1 cellular context compared by ENCODE assay signal in genomic region chr7:43756368-43757072, GRCh38.
A peak's percentile ranks its signal among the peaks of the same experiment; 100 is the strongest.
TF ChIP-seq lines count a peak whose summit lies in the region.

No MANE protein-coding gene starts in this region.

TF ChIP-seq in GM12878, 131 proteins besides CTCF, POLR2A, EP300 and RAD21 (continued from another document):
- no peak for TF ChIP-seq KAT2A (conservative IDR thresholded peaks at IDR 0.05; ENCODE audit: control insufficient read depth, low read depth, low read length)
- no peak for TF ChIP-seq ZNF217 (IDR thresholded peaks at IDR 0.05)
- TF ChIP-seq YY1 (IDR thresholded peaks at IDR 0.05; ENCODE audit: low read depth, low read length) = no peak
- peak; percentile 69 to 83 for TF ChIP-seq IKZF2 (IDR thresholded peaks at IDR 0.05)
- no peak for TF ChIP-seq MLLT1 (IDR thresholded peaks at IDR 0.05)
- TF ChIP-seq SRF (IDR thresholded peaks at IDR 0.05; ENCODE audit: low read depth in 2 of 2, low read length in 2 of 2) = 0 out of 4 replicates have a peak, but pooled peaks of 1 of the 2 experiments have one; percentile 33
- TF ChIP-seq ZNF207 (IDR thresholded peaks at IDR 0.05; ENCODE audit: borderline replicate concordance) = no peak
- no peak for TF ChIP-seq MEF2B (IDR thresholded peaks at IDR 0.05; ENCODE audit: partially characterized antibody, poor library complexity, severe bottlenecking)
- TF ChIP-seq GATAD2B (conservative IDR thresholded peaks at IDR 0.05; ENCODE audit: low read depth) = no peak
- no peak for TF ChIP-seq SUPT20H (IDR thresholded peaks at IDR 0.05; ENCODE audit: borderline replicate concordance, control insufficient read depth, low read depth, low read length)
- no peak for TF ChIP-seq ZBTB40 (IDR thresholded peaks at IDR 0.05; ENCODE audit: borderline replicate concordance)
- no peak for TF ChIP-seq SMAD1 (IDR thresholded peaks at IDR 0.05; ENCODE audit: low read depth, partially characterized antibody)
- 0 out of 2 replicates have a peak, but pooled peaks have one; percentile 16 for TF ChIP-seq TCF7 (IDR thresholded peaks at IDR 0.05; ENCODE audit: borderline replicate concordance)
- TF ChIP-seq TBL1XR1 (IDR thresholded peaks at IDR 0.05; ENCODE audit: low read depth, low read length) = no peak
- no peak for TF ChIP-seq EZH2 (IDR thresholded peaks at IDR 0.05; ENCODE audit: borderline replicate concordance, control insufficient read depth, low read depth, low read length)
- TF ChIP-seq TCF12 (IDR thresholded peaks at IDR 0.05; ENCODE audit: low read depth, low read length) = no peak
- TF ChIP-seq RB1 (IDR thresholded peaks at IDR 0.05; ENCODE audit: borderline replicate concordance) = no peak
- TF ChIP-seq MYB (IDR thresholded peaks at IDR 0.05; ENCODE audit: borderline replicate concordance, low read depth, low read length) = no peak
- peak; percentile 85 for TF ChIP-seq CBFB (IDR thresholded peaks at IDR 0.05; ENCODE audit: low read depth)
- TF ChIP-seq SIX5 (IDR thresholded peaks at IDR 0.05; ENCODE audit: low read depth, low read length, severe bottlenecking) = no peak
- TF ChIP-seq CREM (IDR thresholded peaks at IDR 0.05; ENCODE audit: low read depth) = peak; percentile 31; the same call in 1 of the 2 replicates
- TF ChIP-seq NKRF (conservative IDR thresholded peaks at IDR 0.05) = no peak
- TF ChIP-seq PAX5 (IDR thresholded peaks at IDR 0.05; ENCODE audit: borderline replicate concordance, low read depth, low read length) = no peak
